In genomic region chr7:3673524-3673923, GRCh38 we compare ENCODE assay signal across 8 cellular contexts.
DNase-seq lines count a peak whose midpoint lies in the region; ATAC-seq, FAIRE-seq and TF ChIP-seq lines count a peak whose summit lies in the region.

No MANE protein-coding gene starts in this region.

- no peak overlapping the region for H2BK12ac ChIP-seq in mesenchymal stem cell (ENCODE audit: low read length in 2 of 2)

- H3K4me3 Mint-ChIP-seq in activated CD4-positive, alpha-beta T cell treated with anti-CD3 and anti-CD28 coated beads, Interleukin-2, amount 10 ng/mL, durations not matched to agents 24 days and 14 days = no peak overlapping the region

- no peak overlapping the region for H2BK120ac ChIP-seq in mesenchymal stem cell (ENCODE audit: low read depth, low read length)

- no peaks in the 10 kb centered on the region for H3K27me3 Mint-ChIP-seq in activated CD4-positive, alpha-beta T cell treated with anti-CD3 and anti-CD28 coated beads, Interleukin-2, amount 10 ng/mL, durations not matched to agents 24 days and 14 days

- H3K18ac ChIP-seq in mesenchymal stem cell (ENCODE audit: low read depth in 1 of 2, low read length in 2 of 2) = no peak overlapping the region

- no peaks in the 10 kb centered on the region for H3K36me3 Mint-ChIP-seq in activated CD4-positive, alpha-beta T cell treated with anti-CD3 and anti-CD28 coated beads, Interleukin-2, amount 10 ng/mL, durations not matched to agents 24 days and 14 days (ENCODE audit: low read depth)

- H3K9me3 Mint-ChIP-seq in activated CD4-positive, alpha-beta T cell treated with anti-CD3 and anti-CD28 coated beads, Interleukin-2, amount 10 ng/mL, durations not matched to agents 24 days and 14 days = no peaks in the 10 kb centered on the region

- no peak overlapping the region for H3K9ac ChIP-seq in SK-N-SH
- H3K9ac ChIP-seq in mesenchymal stem cell (ENCODE audit: low read length) = no peak overlapping the region

- H3K4me1 ChIP-seq in SK-N-SH (ENCODE audit: control insufficient read depth in 1 of 2, insufficient read depth in 2 of 2, low read depth in 1 of 2, low read length in 1 of 2) = no peaks in the 10 kb centered on the region; a peak in 1 of 4 replicates
- H3K4me1 ChIP-seq in small intestine (ENCODE audit: control insufficient read depth in 2 of 2, insufficient read depth in 1 of 2, low read depth in 1 of 2, low read length in 1 of 2) = no peaks in the 10 kb centered on the region
- no peaks in the 10 kb centered on the region for H3K4me1 ChIP-seq in mesenchymal stem cell (ENCODE audit: control insufficient read depth, insufficient read depth, low read depth, low read length)

- no peaks in the 10 kb centered on the region for H4K20me1 ChIP-seq in SK-N-SH (ENCODE audit: insufficient read depth)

- no peak overlapping the region for H3K4me2 ChIP-seq in SK-N-SH
- no peak overlapping the region for H3K4me2 ChIP-seq in mesenchymal stem cell (ENCODE audit: low read length, poor library complexity, severe bottlenecking)

- H3K4me3 ChIP-seq in SK-N-SH (ENCODE audit: low read depth in 2 of 2, low read length in 1 of 2) = no peak overlapping the region
- H3K4me3 ChIP-seq in epithelial cell of proximal tubule (ENCODE audit: low read depth, low read length) = no peak overlapping the region
- no peak overlapping the region for H3K4me3 ChIP-seq in small intestine (ENCODE audit: low read depth in 1 of 2, low read length in 2 of 2)
- H3K4me3 ChIP-seq in mesenchymal stem cell (ENCODE audit: insufficient read depth in 1 of 2, low read depth in 1 of 2, low read length in 2 of 2) = no peak overlapping the region

- no peaks in the 10 kb centered on the region for H3K36me3 ChIP-seq in SK-N-SH (replicated peaks in 1 of 2; ENCODE audit: control insufficient read depth in 1 of 2, insufficient read depth in 2 of 2, low read length in 1 of 2)
- no peaks in the 10 kb centered on the region for H3K36me3 ChIP-seq in small intestine (ENCODE audit: control insufficient read depth in 2 of 2, insufficient read depth in 2 of 2, low read length in 2 of 2)
- H3K36me3 ChIP-seq in mesenchymal stem cell (ENCODE audit: control insufficient read depth in 1 of 2, insufficient read depth in 2 of 2, low read depth in 1 of 2, low read length in 2 of 2) = no peaks in the 10 kb centered on the region

- no peak overlapping the region for H2BK15ac ChIP-seq in mesenchymal stem cell (ENCODE audit: low read depth, poor library complexity, severe bottlenecking)

- no peaks in the 10 kb centered on the region for H3K79me1 ChIP-seq in mesenchymal stem cell (replicated peaks; ENCODE audit: low read length, poor library complexity, severe bottlenecking)

- no peak overlapping the region for H2BK5ac ChIP-seq in mesenchymal stem cell (ENCODE audit: low read depth, low read length, poor library complexity, severe bottlenecking)

- intact Hi-C loops in activated CD4-positive, alpha-beta T cell treated with anti-CD3 and anti-CD28 coated beads, Interleukin-2, amount 10 ng/mL, durations not matched to agents 24 days and 14 days (cut with micrococcal nuclease) = loop anchor here (5.0 to 10.0 kb wide), 2 partner anchors 371 to 809 kb away; partner anchors contain the start of gene SDK1

- CTCF ChIA-PET in SK-N-SH (lab: Yijun Ruan, JAX) = interaction anchor here (0.6 to 1.4 kb wide), 6 partner anchors 16 to 262 kb away, joined by 3 read pairs; no protein-coding TSS in a partner anchor

- WGBS in SK-N-SH (ENCODE audit: low lambda C conversion rate) = 66% methylated on average over 5 of the region's 5 CpGs
- WGBS in small intestine, 3 donors = 64 to 77% (median 70%) methylated on average over 5 of the region's 5 CpGs
- 27% methylated on average over 2 of the region's 5 CpGs for WGBS in mesenchymal stem cell

- no peak overlapping the region for H3K14ac ChIP-seq in mesenchymal stem cell (ENCODE audit: low read length in 2 of 2)

- peak; percentile 27 for DNase-seq in SK-N-SH
- peak; percentile 80 for DNase-seq in activated CD4-positive, alpha-beta T cell treated with anti-CD3 and anti-CD28 coated beads, Interleukin-2, amount 10 ng/mL, durations not matched to agents 24 days and 14 days
- no peak for DNase-seq in epithelial cell of proximal tubule (ENCODE audit: low read depth)
- peak; percentile 7 for DNase-seq in small intestine
- DNase-seq in cortex of kidney (lab: John Stamatoyannopoulos, UW) = no peak
- no peak for DNase-seq in mesenchymal stem cell

- H3K9me2 ChIP-seq in SK-N-SH = no peaks in the 10 kb centered on the region

- no peak overlapping the region for H4K8ac ChIP-seq in mesenchymal stem cell (ENCODE audit: low read length)

- H3K79me2 ChIP-seq in SK-N-SH (ENCODE audit: insufficient read depth) = no peaks in the 10 kb centered on the region

- H3K23ac ChIP-seq in mesenchymal stem cell (ENCODE audit: low read length in 2 of 2) = no peak overlapping the region

- POLR2A ChIA-PET in SK-N-SH (lab: Yijun Ruan, JAX) = no interaction called here

- H3K27ac Mint-ChIP-seq in activated CD4-positive, alpha-beta T cell treated with anti-CD3 and anti-CD28 coated beads, Interleukin-2, amount 10 ng/mL, durations not matched to agents 24 days and 14 days = no peak overlapping the region

- FAIRE-seq in small intestine (lab: Jason Lieb, UNC) = no peak

- H3K9me3 ChIP-seq in SK-N-SH (no peaks in the 10 kb centered on the region), small intestine (ENCODE audit: control insufficient read depth, low read depth) (no peaks in the 10 kb centered on the region), mesenchymal stem cell (ENCODE audit: control insufficient read depth, low read length) (no peaks in the 10 kb centered on the region)

- H2AK5ac ChIP-seq in mesenchymal stem cell (ENCODE audit: low read length, severe bottlenecking) = no peak overlapping the region

- H3K27me3 ChIP-seq in SK-N-SH (ENCODE audit: insufficient read depth) (no peaks in the 10 kb centered on the region), small intestine (ENCODE audit: control insufficient read depth in 2 of 2, insufficient read depth in 2 of 2, low read length in 2 of 2) (no peaks in the 10 kb centered on the region), mesenchymal stem cell (ENCODE audit: control insufficient read depth in 1 of 2, insufficient read depth in 1 of 2, low read length in 2 of 2) (no peaks in the 10 kb centered on the region)

- H2AFZ ChIP-seq in SK-N-SH (ENCODE audit: low read depth) (no peak overlapping the region), mesenchymal stem cell (ENCODE audit: low read depth, low read length) (no peak overlapping the region)

- H4K91ac ChIP-seq in mesenchymal stem cell (ENCODE audit: low read length) = no peak overlapping the region

- peak; percentile 53 for TF ChIP-seq RAD21 in SK-N-SH (IDR thresholded peaks at IDR 0.05; ENCODE audit: low read length)

- H3K4me1 Mint-ChIP-seq in activated CD4-positive, alpha-beta T cell treated with anti-CD3 and anti-CD28 coated beads, Interleukin-2, amount 10 ng/mL, durations not matched to agents 24 days and 14 days = no peaks in the 10 kb centered on the region

- H3K4ac ChIP-seq in mesenchymal stem cell (ENCODE audit: low read depth in 1 of 2, low read length in 2 of 2) = no peak overlapping the region

- TF ChIP-seq EP300 in SK-N-SH (IDR thresholded peaks at IDR 0.05; ENCODE audit: borderline replicate concordance in 1 of 2, low read depth in 1 of 2, low read length in 1 of 2) = no peak

- no peaks in the 10 kb centered on the region for H3F3A ChIP-seq in SK-N-SH (replicated peaks; ENCODE audit: insufficient read depth)

- TF ChIP-seq CTCF in SK-N-SH (IDR thresholded peaks at IDR 0.05) (peak; percentile 54), epithelial cell of proximal tubule (conservative IDR thresholded peaks at IDR 0.05; ENCODE audit: low read depth, low read length) (peak; percentile 69)

- H3K27ac ChIP-seq in SK-N-SH (ENCODE audit: low read depth in 2 of 2, low read length in 1 of 2) (no peak overlapping the region), small intestine (ENCODE audit: low read depth in 1 of 2, low read length in 1 of 2) (no peak overlapping the region), mesenchymal stem cell (ENCODE audit: low read length, poor library complexity, severe bottlenecking) (no peak overlapping the region)

- ATAC-seq in SK-N-SH treated with all-trans-retinoic acid at 6 μM for 48 hours (no peak), HG02938 (IDR thresholded peaks at IDR 0.05; ENCODE audit: unreplicated experiment) (no peak)

TF ChIP-seq in SK-N-SH, 30 proteins besides CTCF, POLR2A, EP300 and RAD21:
- TF ChIP-seq SMC3 (IDR thresholded peaks at IDR 0.05; ENCODE audit: low read depth, low read length) = peak; percentile 36
- no peak for TF ChIP-seq RXRA (IDR thresholded peaks at IDR 0.05; ENCODE audit: borderline replicate concordance, low read depth)

TF ChIP-seq in SK-N-SH treated with all-trans-retinoic acid at 6 μM for 48 hours, 23 proteins besides CTCF, POLR2A, EP300 and RAD21 (continues in another document):
- TF ChIP-seq TOX (CRISPR knock-in tag; IDR thresholded peaks at IDR 0.05; ENCODE audit: borderline replicate concordance) (no peak), CSDC2 (CRISPR knock-in tag; IDR thresholded peaks at IDR 0.05) (no peak), CREB5 (CRISPR knock-in tag; IDR thresholded peaks at IDR 0.05; ENCODE audit: low read depth) (no peak), ESRRG (CRISPR knock-in tag; IDR thresholded peaks at IDR 0.05) (no peak), ZNF8 (CRISPR knock-in tag; IDR thresholded peaks at IDR 0.05) (no peak), ISL1 (CRISPR knock-in tag; IDR thresholded peaks at IDR 0.05) (no peak), ZFP30 (CRISPR knock-in tag; IDR thresholded peaks at IDR 0.05) (no peak)

Comparison
In these comparisons a context has a peak if more than half of its experiments do, and no peak if none do; other contexts are left out.
1. DNase-seq: peak in SK-N-SH (single experiment), activated CD4-positive, alpha-beta T cell treated with anti-CD3 and anti-CD28 coated beads, Interleukin-2, amount 10 ng/mL, durations not matched to agents 24 days and 14 days (single experiment) and small intestine (single experiment); none in epithelial cell of proximal tubule (single experiment), cortex of kidney (single experiment) and mesenchymal stem cell (single experiment).